Comparison of ENCODE assay signal across 1 cellular context in genomic region chr5:73215891-73216610, GRCh38.
TF ChIP-seq lines count a peak whose summit lies in the region.

No MANE protein-coding gene starts in this region.

TF ChIP-seq in H1, 55 proteins besides CTCF, POLR2A, EP300 and RAD21 (continued from another document):
- peak; percentile 26; the same call in 1 of the 2 replicates for TF ChIP-seq TEAD4 (IDR thresholded peaks at IDR 0.05; ENCODE audit: low read depth, low read length)
- TF ChIP-seq RFX5 (IDR thresholded peaks at IDR 0.05; ENCODE audit: borderline replicate concordance, low read depth, low read length): no peak
- peak; percentile 47 for TF ChIP-seq EZH2 (IDR thresholded peaks at IDR 0.05; ENCODE audit: low read depth, low read length, severe bottlenecking)
- peak; percentile 22; the same call in 1 of the 2 replicates for TF ChIP-seq SUZ12 (IDR thresholded peaks at IDR 0.05; ENCODE audit: low read length)
- peak; percentile 24 for TF ChIP-seq NANOG (IDR thresholded peaks at IDR 0.05; ENCODE audit: insufficient read depth, low read depth, low read length, poor library complexity, severe bottlenecking)
- TF ChIP-seq HDAC6 (IDR thresholded peaks at IDR 0.05; ENCODE audit: low read depth, low read length): no peak
- peak; percentile 50; the same call in 1 of the 2 replicates for TF ChIP-seq POLR2AphosphoS5 (IDR thresholded peaks at IDR 0.05; ENCODE audit: low read depth, low read length)
- TF ChIP-seq HDAC2 (IDR thresholded peaks at IDR 0.05; ENCODE audit: borderline replicate concordance in 1 of 2, low read depth in 2 of 2, low read length in 2 of 2): 0 out of 4 replicates have a peak, but pooled peaks of 1 of the 2 experiments have one; percentile 36
- TF ChIP-seq, protein P1, sequence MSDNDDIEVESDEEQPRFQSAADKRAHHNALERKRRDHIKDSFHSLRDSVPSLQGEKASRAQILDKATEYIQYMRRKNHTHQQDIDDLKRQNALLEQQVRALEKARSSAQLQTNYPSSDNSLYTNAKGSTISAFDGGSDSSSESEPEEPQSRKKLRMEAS (IDR thresholded peaks at IDR 0.05): peak; percentile 100
- 0 out of 4 replicates have a peak, but pooled peaks of 1 of the 2 experiments have one; percentile 57 for TF ChIP-seq SIN3A (conservative IDR thresholded peaks at IDR 0.05 in 1 of 2, IDR thresholded peaks at IDR 0.05 in 1 of 2; ENCODE audit: low read depth in 1 of 2, low read length in 2 of 2)
- TF ChIP-seq TAF1 (IDR thresholded peaks at IDR 0.05; ENCODE audit: low read depth, low read length): peak; percentile 68
- peak; percentile 73 for TF ChIP-seq CHD2 (IDR thresholded peaks at IDR 0.05; ENCODE audit: low read length)
